Comparison of ENCODE assay signal across 11 cellular contexts in the genomic region with DNA sequence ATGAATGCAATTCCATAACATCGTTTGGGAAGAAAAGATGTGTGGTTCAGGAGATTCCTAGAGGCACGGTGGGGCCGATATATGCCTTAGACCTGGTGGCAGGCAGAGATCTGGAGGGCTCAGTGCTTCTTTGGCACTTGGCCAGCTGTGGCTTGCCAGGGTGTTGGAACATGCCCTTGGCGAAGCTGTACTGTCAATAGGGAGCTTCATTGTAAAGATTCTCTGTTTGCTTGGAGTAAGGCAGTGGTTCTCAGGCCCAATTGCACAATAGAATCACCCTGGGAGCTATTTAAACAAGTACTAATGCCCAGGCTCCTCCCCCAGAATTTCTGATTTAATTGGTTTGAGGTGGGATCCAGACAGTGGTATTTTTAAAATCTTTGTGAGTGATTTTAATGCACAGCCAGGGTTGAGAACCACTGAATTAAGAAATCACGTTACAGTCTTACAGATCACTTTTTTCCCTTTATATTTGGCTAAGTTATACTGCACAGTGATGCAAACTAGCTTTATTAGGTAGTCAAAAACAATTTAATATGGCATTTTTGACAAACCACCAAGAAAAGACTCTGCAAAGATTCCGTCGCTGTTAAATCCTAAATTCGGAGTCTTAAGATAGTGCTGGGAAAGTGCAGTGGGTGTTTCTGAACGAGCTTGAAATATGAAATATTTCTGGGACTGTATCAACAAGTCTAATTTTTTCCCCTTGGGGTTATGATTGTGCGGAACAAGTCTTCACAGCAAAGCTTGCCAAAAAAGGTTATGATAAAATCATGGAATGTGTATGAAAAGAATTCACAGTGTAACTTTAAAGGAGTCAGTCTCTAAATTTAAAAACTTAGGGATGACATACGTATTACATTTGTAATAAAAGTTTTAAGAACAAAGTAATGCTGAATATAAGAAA.
DNase-seq lines count a peak whose midpoint lies in the region; ATAC-seq and TF ChIP-seq lines count a peak whose summit lies in the region.
"Had no signal": no experiment of that assay in that cellular context is flagged by ENCODE, and none has a peak within 500 bp of the region (broad histone marks: within the 10 kb centered on the region; RNA-seq: fewer than 3 reads in every experiment).

No MANE protein-coding gene starts in this region.

- no peak for DNase-seq in AG04450 (ENCODE audit: low read depth, low spot score)
- DNase-seq in NCI-H2029 (lab: John Stamatoyannopoulos, UW): peak; percentile 45
- peak; percentile 50 for DNase-seq in dermis blood vessel endothelial cell
- no peak for DNase-seq in activated T-helper 1 cell treated with anti-CD3 and anti-CD28 coated beads, Interleukin-12 subunit alpha, Interleukin-12 subunit beta, Interleukin-2, Interleukin-4 antibody, amounts not matched to agents 30 ng/mL and 10 ng/mL and 1 ng/mL, durations not matched to agents 14 hours and 24 hours and 36 hours (ENCODE audit: low spot score)
- DNase-seq in activated naive CD4-positive, alpha-beta T cell treated with anti-CD3 and anti-CD28 coated beads, Interleukin-2, amount 10 ng/mL, durations not matched to agents 7 days and 5 days: no peak
- DNase-seq: CD4-positive, CD25-positive, alpha-beta regulatory T cell; KG1 had no signal

- H3K9me3 ChIP-seq in AG04450 (ENCODE audit: control insufficient read depth, insufficient read depth, low read length) (no peaks in the 10 kb centered on the region), muscle layer of duodenum (ENCODE audit: control insufficient read depth in 1 of 2, low read length in 2 of 2) (no peaks in the 10 kb centered on the region)

- no peak for TF ChIP-seq CTCF in AG04450 (IDR thresholded peaks at IDR 0.05; ENCODE audit: low read depth, low read length)

- H3K4me3 ChIP-seq in AG04450 (ENCODE audit: low read depth, low read length) (no peak overlapping the region), muscle layer of duodenum (ENCODE audit: low read depth in 1 of 2, low read length in 2 of 2) (no peak overlapping the region)

- H3K27ac ChIP-seq in AG04450 (ENCODE audit: low read depth, low read length) (peak overlapping the region; percentile 33), muscle layer of duodenum (ENCODE audit: low read length) (peak overlapping the region; percentile 37)

- H3K4me1 ChIP-seq in muscle layer of duodenum (ENCODE audit: control insufficient read depth in 1 of 2, insufficient read depth in 2 of 2, low read length in 2 of 2): peaks cover 0 to 21% of the 10 kb centered on the region in 2 donors

- CTCF ChIA-PET in AG04450 (lab: Charles Lee): interaction anchor here (0.9 to 1.0 kb wide), 2 partner anchors 35 to 81 kb away, joined by 3 read pairs; no protein-coding TSS in a partner anchor
- CTCF ChIA-PET in activated naive CD4-positive, alpha-beta T cell treated with anti-CD3 and anti-CD28 coated beads, Interleukin-2, amount 10 ng/mL, durations not matched to agents 7 days and 5 days (lab: Charles Lee): interaction anchor here (0.7 kb wide), 1 partner anchor 110 kb away, joined by 3 read pairs; no protein-coding TSS in a partner anchor

- H3K4me1 Mint-ChIP-seq in activated T-helper 1 cell treated with anti-CD3 and anti-CD28 coated beads, Interleukin-12 subunit alpha, Interleukin-12 subunit beta, Interleukin-2, Interleukin-4 antibody, amounts not matched to agents 30 ng/mL and 10 ng/mL and 1 ng/mL, durations not matched to agents 14 hours and 24 hours and 36 hours (ENCODE audit: low read depth): no peaks in the 10 kb centered on the region
- H3K4me1 Mint-ChIP-seq in activated naive CD4-positive, alpha-beta T cell treated with anti-CD3 and anti-CD28 coated beads, Interleukin-2, amount 10 ng/mL, durations not matched to agents 7 days and 5 days: no peaks in the 10 kb centered on the region

- H3K27me3 ChIP-seq in AG04450 (ENCODE audit: control insufficient read depth, insufficient read depth, low read length) (no peaks in the 10 kb centered on the region), muscle layer of duodenum (ENCODE audit: low read depth, low read length) (no peaks in the 10 kb centered on the region)

- H3K27me3 Mint-ChIP-seq in activated T-helper 1 cell treated with anti-CD3 and anti-CD28 coated beads, Interleukin-12 subunit alpha, Interleukin-12 subunit beta, Interleukin-2, Interleukin-4 antibody, amounts not matched to agents 30 ng/mL and 10 ng/mL and 1 ng/mL, durations not matched to agents 14 hours and 24 hours and 36 hours (ENCODE audit: insufficient read depth): peaks cover 8% of the 10 kb centered on the region
- no peaks in the 10 kb centered on the region for H3K27me3 Mint-ChIP-seq in activated naive CD4-positive, alpha-beta T cell treated with anti-CD3 and anti-CD28 coated beads, Interleukin-2, amount 10 ng/mL, durations not matched to agents 7 days and 5 days
- H3K27me3 Mint-ChIP-seq: CD4-positive, CD25-positive, alpha-beta regulatory T cell had no signal

- no peak for ATAC-seq in GM21737 (IDR thresholded peaks at IDR 0.05; ENCODE audit: unreplicated experiment)
- no peak for ATAC-seq in GM18519 (IDR thresholded peaks at IDR 0.05; ENCODE audit: low FRiP score, unreplicated experiment)
- ATAC-seq: activated CD4-positive, CD25-positive, alpha-beta regulatory T cell treated with anti-CD3 and anti-CD28 coated beads, Interleukin-2, amount 50 U/mL, for 24 hours had no signal

- no peak overlapping the region for H3K27ac Mint-ChIP-seq in activated T-helper 1 cell treated with anti-CD3 and anti-CD28 coated beads, Interleukin-12 subunit alpha, Interleukin-12 subunit beta, Interleukin-2, Interleukin-4 antibody, amounts not matched to agents 30 ng/mL and 10 ng/mL and 1 ng/mL, durations not matched to agents 14 hours and 24 hours and 36 hours
- no peak overlapping the region for H3K27ac Mint-ChIP-seq in activated naive CD4-positive, alpha-beta T cell treated with anti-CD3 and anti-CD28 coated beads, Interleukin-2, amount 10 ng/mL, durations not matched to agents 7 days and 5 days
- H3K27ac Mint-ChIP-seq: CD4-positive, CD25-positive, alpha-beta regulatory T cell had no signal

- no peak overlapping the region for H3K4me3 Mint-ChIP-seq in activated T-helper 1 cell treated with anti-CD3 and anti-CD28 coated beads, Interleukin-12 subunit alpha, Interleukin-12 subunit beta, Interleukin-2, Interleukin-4 antibody, amounts not matched to agents 30 ng/mL and 10 ng/mL and 1 ng/mL, durations not matched to agents 14 hours and 24 hours and 36 hours
- no peak overlapping the region for H3K4me3 Mint-ChIP-seq in activated naive CD4-positive, alpha-beta T cell treated with anti-CD3 and anti-CD28 coated beads, Interleukin-2, amount 10 ng/mL, durations not matched to agents 7 days and 5 days
- H3K4me3 Mint-ChIP-seq: CD4-positive, CD25-positive, alpha-beta regulatory T cell had no signal

- no peaks in the 10 kb centered on the region for H3K9me3 Mint-ChIP-seq in activated T-helper 1 cell treated with anti-CD3 and anti-CD28 coated beads, Interleukin-12 subunit alpha, Interleukin-12 subunit beta, Interleukin-2, Interleukin-4 antibody, amounts not matched to agents 30 ng/mL and 10 ng/mL and 1 ng/mL, durations not matched to agents 14 hours and 24 hours and 36 hours
- no peaks in the 10 kb centered on the region for H3K9me3 Mint-ChIP-seq in activated naive CD4-positive, alpha-beta T cell treated with anti-CD3 and anti-CD28 coated beads, Interleukin-2, amount 10 ng/mL, durations not matched to agents 7 days and 5 days
- H3K9me3 Mint-ChIP-seq: CD4-positive, CD25-positive, alpha-beta regulatory T cell had no signal

- intact Hi-C loops in activated T-helper 1 cell treated with anti-CD3 and anti-CD28 coated beads, Interleukin-12 subunit alpha, Interleukin-12 subunit beta, Interleukin-2, Interleukin-4 antibody, amounts not matched to agents 30 ng/mL and 10 ng/mL and 1 ng/mL, durations not matched to agents 14 hours and 24 hours and 36 hours (cut with micrococcal nuclease): no loop called here

- H3K36me3 ChIP-seq in muscle layer of duodenum (ENCODE audit: control insufficient read depth in 1 of 2, insufficient read depth in 2 of 2, low read length in 2 of 2): no peaks in the 10 kb centered on the region

- no peaks in the 10 kb centered on the region for H3K36me3 Mint-ChIP-seq in activated T-helper 1 cell treated with anti-CD3 and anti-CD28 coated beads, Interleukin-12 subunit alpha, Interleukin-12 subunit beta, Interleukin-2, Interleukin-4 antibody, amounts not matched to agents 30 ng/mL and 10 ng/mL and 1 ng/mL, durations not matched to agents 14 hours and 24 hours and 36 hours (ENCODE audit: low read depth)
- no peaks in the 10 kb centered on the region for H3K36me3 Mint-ChIP-seq in activated naive CD4-positive, alpha-beta T cell treated with anti-CD3 and anti-CD28 coated beads, Interleukin-2, amount 10 ng/mL, durations not matched to agents 7 days and 5 days
- H3K36me3 Mint-ChIP-seq: CD4-positive, CD25-positive, alpha-beta regulatory T cell had no signal

- POLR2A ChIA-PET in AG04450 (lab: Yijun Ruan, JAX): interaction anchor here (0.7 kb wide), 1 partner anchor 71 kb away, joined by 3 read pairs; no protein-coding TSS in a partner anchor

Comparison
In these comparisons a context has a peak if more than half of its experiments do, and no peak if none do; other contexts are left out.
1. DNase-seq: peak in NCI-H2029 (single experiment) and dermis blood vessel endothelial cell (single experiment); none in AG04450 (single experiment), activated T-helper 1 cell treated with anti-CD3 and anti-CD28 coated beads, Interleukin-12 subunit alpha, Interleukin-12 subunit beta, Interleukin-2, Interleukin-4 antibody, amounts not matched to agents 30 ng/mL and 10 ng/mL and 1 ng/mL, durations not matched to agents 14 hours and 24 hours and 36 hours (single experiment) and activated naive CD4-positive, alpha-beta T cell treated with anti-CD3 and anti-CD28 coated beads, Interleukin-2, amount 10 ng/mL, durations not matched to agents 7 days and 5 days (single experiment).